1 cellular context compared by ENCODE assay signal in the genomic region with DNA sequence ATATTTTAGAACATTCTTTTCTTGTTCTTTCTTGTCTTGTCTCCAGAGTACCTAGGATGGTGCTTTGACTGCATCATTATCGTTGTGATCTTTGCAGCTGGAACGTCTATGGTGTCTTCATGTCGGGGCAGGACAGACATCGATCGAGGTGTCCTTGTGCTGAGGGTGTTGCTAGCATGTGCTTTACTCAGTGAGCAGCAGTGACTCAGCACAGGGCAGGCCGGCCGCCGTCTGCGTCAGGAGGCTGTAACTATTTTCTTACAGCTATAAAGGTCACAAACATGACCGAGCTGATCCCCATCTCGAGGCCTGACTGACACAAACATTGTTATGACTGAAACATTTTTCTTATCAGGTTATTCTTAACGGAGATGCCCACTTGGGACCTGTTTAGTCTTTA.
TF ChIP-seq lines count a peak whose summit lies in the region.

No MANE protein-coding gene starts in this region.

TF ChIP-seq in K562, 482 proteins besides CTCF, POLR2A, EP300 and RAD21 (continues in another document):
- TF ChIP-seq ZFP91 (CRISPR knock-in tag; IDR thresholded peaks at IDR 0.05): no peak
- TF ChIP-seq CTCFL (IDR thresholded peaks at IDR 0.05; ENCODE audit: borderline replicate concordance, insufficient read depth, low read depth, low read length, poor library complexity, severe bottlenecking): no peak
- no peak for TF ChIP-seq FOXA1 (IDR thresholded peaks at IDR 0.05; ENCODE audit: borderline replicate concordance)
- TF ChIP-seq RUNX1 (IDR thresholded peaks at IDR 0.05; ENCODE audit: low read depth): no peak
- no peak for TF ChIP-seq CC2D1A (IDR thresholded peaks at IDR 0.05)
- TF ChIP-seq SMARCE1 (IDR thresholded peaks at IDR 0.05): no peak
- TF ChIP-seq GABPB1 (CRISPR knock-in tag; IDR thresholded peaks at IDR 0.05): 0 out of 2 replicates have a peak, but pooled peaks have one; percentile 26
- TF ChIP-seq RBBP5 (IDR thresholded peaks at IDR 0.05; ENCODE audit: borderline replicate concordance, insufficient read depth, low read length, poor library complexity, severe bottlenecking): no peak
- no peak for TF ChIP-seq MCM3 (IDR thresholded peaks at IDR 0.05)
- TF ChIP-seq CAMTA2 (CRISPR knock-in tag; conservative IDR thresholded peaks at IDR 0.05): no peak
- TF ChIP-seq MAFG (tag; conservative IDR thresholded peaks at IDR 0.05): peak; percentile 59
- TF ChIP-seq EZH2 (IDR thresholded peaks at IDR 0.05; ENCODE audit: borderline replicate concordance, low read depth, low read length): no peak
- TF ChIP-seq SMARCA4 (IDR thresholded peaks at IDR 0.05): no peak
- TF ChIP-seq, protein P1, sequence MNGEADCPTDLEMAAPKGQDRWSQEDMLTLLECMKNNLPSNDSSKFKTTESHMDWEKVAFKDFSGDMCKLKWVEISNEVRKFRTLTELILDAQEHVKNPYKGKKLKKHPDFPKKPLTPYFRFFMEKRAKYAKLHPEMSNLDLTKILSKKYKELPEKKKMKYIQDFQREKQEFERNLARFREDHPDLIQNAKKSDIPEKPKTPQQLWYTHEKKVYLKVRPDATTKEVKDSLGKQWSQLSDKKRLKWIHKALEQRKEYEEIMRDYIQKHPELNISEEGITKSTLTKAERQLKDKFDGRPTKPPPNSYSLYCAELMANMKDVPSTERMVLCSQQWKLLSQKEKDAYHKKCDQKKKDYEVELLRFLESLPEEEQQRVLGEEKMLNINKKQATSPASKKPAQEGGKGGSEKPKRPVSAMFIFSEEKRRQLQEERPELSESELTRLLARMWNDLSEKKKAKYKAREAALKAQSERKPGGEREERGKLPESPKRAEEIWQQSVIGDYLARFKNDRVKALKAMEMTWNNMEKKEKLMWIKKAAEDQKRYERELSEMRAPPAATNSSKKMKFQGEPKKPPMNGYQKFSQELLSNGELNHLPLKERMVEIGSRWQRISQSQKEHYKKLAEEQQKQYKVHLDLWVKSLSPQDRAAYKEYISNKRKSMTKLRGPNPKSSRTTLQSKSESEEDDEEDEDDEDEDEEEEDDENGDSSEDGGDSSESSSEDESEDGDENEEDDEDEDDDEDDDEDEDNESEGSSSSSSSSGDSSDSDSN (IDR thresholded peaks at IDR 0.05; ENCODE audit: borderline replicate concordance in 1 of 2, low read depth in 2 of 2, low read length in 2 of 2): no peak
- no peak for TF ChIP-seq SNRNP70 (optimal IDR thresholded peaks at IDR 0.05; ENCODE audit: low read depth, low read length)
- TF ChIP-seq FOSL1 (tag; conservative IDR thresholded peaks at IDR 0.05): peak; percentile 31; the same call in 1 of the 2 replicates
- TF ChIP-seq PYGO2 (tag; IDR thresholded peaks at IDR 0.05): no peak
- TF ChIP-seq CBFB (CRISPR knock-in tag; IDR thresholded peaks at IDR 0.05): no peak
- no peak for TF ChIP-seq POLR2AphosphoS2 (IDR thresholded peaks at IDR 0.05; ENCODE audit: low read length)
- 0 out of 2 replicates have a peak, but pooled peaks have one; percentile 8 for TF ChIP-seq CBX1 (IDR thresholded peaks at IDR 0.05; ENCODE audit: low read depth)
- TF ChIP-seq, protein P2, sequence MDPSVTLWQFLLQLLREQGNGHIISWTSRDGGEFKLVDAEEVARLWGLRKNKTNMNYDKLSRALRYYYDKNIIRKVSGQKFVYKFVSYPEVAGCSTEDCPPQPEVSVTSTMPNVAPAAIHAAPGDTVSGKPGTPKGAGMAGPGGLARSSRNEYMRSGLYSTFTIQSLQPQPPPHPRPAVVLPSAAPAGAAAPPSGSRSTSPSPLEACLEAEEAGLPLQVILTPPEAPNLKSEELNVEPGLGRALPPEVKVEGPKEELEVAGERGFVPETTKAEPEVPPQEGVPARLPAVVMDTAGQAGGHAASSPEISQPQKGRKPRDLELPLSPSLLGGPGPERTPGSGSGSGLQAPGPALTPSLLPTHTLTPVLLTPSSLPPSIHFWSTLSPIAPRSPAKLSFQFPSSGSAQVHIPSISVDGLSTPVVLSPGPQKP (CRISPR knock-in tag; IDR thresholded peaks at IDR 0.05): no peak
- peak; percentile 55; the same call in 1 of the 2 replicates for TF ChIP-seq ZNF511 (CRISPR knock-in tag; IDR thresholded peaks at IDR 0.05)
- peak; percentile 93 for TF ChIP-seq MAX (CRISPR knock-in tag; IDR thresholded peaks at IDR 0.05)
- no peak for TF ChIP-seq ZNF146 (CRISPR knock-in tag; IDR thresholded peaks at IDR 0.05; ENCODE audit: unreplicated experiment)
- no peak for TF ChIP-seq SMARCC2 (IDR thresholded peaks at IDR 0.05; ENCODE audit: low read depth)
- no peak for TF ChIP-seq TGIF2 (CRISPR knock-in tag; IDR thresholded peaks at IDR 0.05)
- peak; percentile 38 for TF ChIP-seq ASH1L (IDR thresholded peaks at IDR 0.05; ENCODE audit: borderline replicate concordance, low read depth, partially characterized antibody)
- TF ChIP-seq WHSC1 (IDR thresholded peaks at IDR 0.05; ENCODE audit: low read length): no peak
- 0 out of 2 replicates have a peak, but pooled peaks have one; percentile 8 for TF ChIP-seq GATA2 (CRISPR knock-in tag; IDR thresholded peaks at IDR 0.05)
- TF ChIP-seq KLF13 (tag; IDR thresholded peaks at IDR 0.05; ENCODE audit: borderline replicate concordance, low read depth): no peak
- TF ChIP-seq PKNOX1 (IDR thresholded peaks at IDR 0.05): no peak
- TF ChIP-seq ZBED1 (IDR thresholded peaks at IDR 0.05): no peak
- TF ChIP-seq ZNF175 (CRISPR knock-in tag; IDR thresholded peaks at IDR 0.05; ENCODE audit: low read depth): no peak
- TF ChIP-seq NFYB (IDR thresholded peaks at IDR 0.05; ENCODE audit: extremely low read depth, insufficient read length): no peak
- TF ChIP-seq ZNF263 (CRISPR knock-in tag; IDR thresholded peaks at IDR 0.05; ENCODE audit: borderline replicate concordance): 0 out of 2 replicates have a peak, but pooled peaks have one; percentile 25
- TF ChIP-seq ZNF140 (CRISPR knock-in tag; IDR thresholded peaks at IDR 0.05): no peak
- TF ChIP-seq THRAP3 (IDR thresholded peaks at IDR 0.05; ENCODE audit: borderline replicate concordance): no peak
- TF ChIP-seq CREBBP (IDR thresholded peaks at IDR 0.05; ENCODE audit: low read depth, low read length): no peak
- TF ChIP-seq, protein P3, sequence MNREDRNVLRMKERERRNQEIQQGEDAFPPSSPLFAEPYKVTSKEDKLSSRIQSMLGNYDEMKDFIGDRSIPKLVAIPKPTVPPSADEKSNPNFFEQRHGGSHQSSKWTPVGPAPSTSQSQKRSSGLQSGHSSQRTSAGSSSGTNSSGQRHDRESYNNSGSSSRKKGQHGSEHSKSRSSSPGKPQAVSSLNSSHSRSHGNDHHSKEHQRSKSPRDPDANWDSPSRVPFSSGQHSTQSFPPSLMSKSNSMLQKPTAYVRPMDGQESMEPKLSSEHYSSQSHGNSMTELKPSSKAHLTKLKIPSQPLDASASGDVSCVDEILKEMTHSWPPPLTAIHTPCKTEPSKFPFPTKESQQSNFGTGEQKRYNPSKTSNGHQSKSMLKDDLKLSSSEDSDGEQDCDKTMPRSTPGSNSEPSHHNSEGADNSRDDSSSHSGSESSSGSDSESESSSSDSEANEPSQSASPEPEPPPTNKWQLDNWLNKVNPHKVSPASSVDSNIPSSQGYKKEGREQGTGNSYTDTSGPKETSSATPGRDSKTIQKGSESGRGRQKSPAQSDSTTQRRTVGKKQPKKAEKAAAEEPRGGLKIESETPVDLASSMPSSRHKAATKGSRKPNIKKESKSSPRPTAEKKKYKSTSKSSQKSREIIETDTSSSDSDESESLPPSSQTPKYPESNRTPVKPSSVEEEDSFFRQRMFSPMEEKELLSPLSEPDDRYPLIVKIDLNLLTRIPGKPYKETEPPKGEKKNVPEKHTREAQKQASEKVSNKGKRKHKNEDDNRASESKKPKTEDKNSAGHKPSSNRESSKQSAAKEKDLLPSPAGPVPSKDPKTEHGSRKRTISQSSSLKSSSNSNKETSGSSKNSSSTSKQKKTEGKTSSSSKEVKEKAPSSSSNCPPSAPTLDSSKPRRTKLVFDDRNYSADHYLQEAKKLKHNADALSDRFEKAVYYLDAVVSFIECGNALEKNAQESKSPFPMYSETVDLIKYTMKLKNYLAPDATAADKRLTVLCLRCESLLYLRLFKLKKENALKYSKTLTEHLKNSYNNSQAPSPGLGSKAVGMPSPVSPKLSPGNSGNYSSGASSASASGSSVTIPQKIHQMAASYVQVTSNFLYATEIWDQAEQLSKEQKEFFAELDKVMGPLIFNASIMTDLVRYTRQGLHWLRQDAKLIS (CRISPR knock-in tag; IDR thresholded peaks at IDR 0.05): no peak
- TF ChIP-seq SP1 (CRISPR knock-in tag; IDR thresholded peaks at IDR 0.05): no peak
- no peak for TF ChIP-seq TAF9B (IDR thresholded peaks at IDR 0.05; ENCODE audit: partially characterized antibody)
- no peak for TF ChIP-seq ZBTB12 (CRISPR knock-in tag; IDR thresholded peaks at IDR 0.05)
- no peak for TF ChIP-seq ZNF609 (CRISPR knock-in tag; IDR thresholded peaks at IDR 0.05; ENCODE audit: borderline replicate concordance)
